Comparison of ENCODE assay signal across 1 cellular context in genomic region chr20:35739294-35740163, GRCh38.
TF ChIP-seq lines count a peak whose summit lies in the region.

No MANE protein-coding gene starts in this region.

TF ChIP-seq in GM12878, 131 proteins besides CTCF, POLR2A, EP300 and RAD21 (continued from another document):
- peak in 1 of 2 experiments; percentile 12; a peak in 1 of 4 replicates for TF ChIP-seq IKZF2 (IDR thresholded peaks at IDR 0.05)
- TF ChIP-seq POU2F2 (IDR thresholded peaks at IDR 0.05; ENCODE audit: borderline replicate concordance, low read depth, low read length) = peak; percentile 81; the same call in 1 of the 3 replicates
- TF ChIP-seq IRF4 (IDR thresholded peaks at IDR 0.05; ENCODE audit: low read depth, low read length) = 0 out of 2 replicates have a peak, but pooled peaks have one; percentile 26
- TF ChIP-seq KAT2A (conservative IDR thresholded peaks at IDR 0.05; ENCODE audit: control insufficient read depth, low read depth, low read length) = no peak
- TF ChIP-seq, protein P1, sequence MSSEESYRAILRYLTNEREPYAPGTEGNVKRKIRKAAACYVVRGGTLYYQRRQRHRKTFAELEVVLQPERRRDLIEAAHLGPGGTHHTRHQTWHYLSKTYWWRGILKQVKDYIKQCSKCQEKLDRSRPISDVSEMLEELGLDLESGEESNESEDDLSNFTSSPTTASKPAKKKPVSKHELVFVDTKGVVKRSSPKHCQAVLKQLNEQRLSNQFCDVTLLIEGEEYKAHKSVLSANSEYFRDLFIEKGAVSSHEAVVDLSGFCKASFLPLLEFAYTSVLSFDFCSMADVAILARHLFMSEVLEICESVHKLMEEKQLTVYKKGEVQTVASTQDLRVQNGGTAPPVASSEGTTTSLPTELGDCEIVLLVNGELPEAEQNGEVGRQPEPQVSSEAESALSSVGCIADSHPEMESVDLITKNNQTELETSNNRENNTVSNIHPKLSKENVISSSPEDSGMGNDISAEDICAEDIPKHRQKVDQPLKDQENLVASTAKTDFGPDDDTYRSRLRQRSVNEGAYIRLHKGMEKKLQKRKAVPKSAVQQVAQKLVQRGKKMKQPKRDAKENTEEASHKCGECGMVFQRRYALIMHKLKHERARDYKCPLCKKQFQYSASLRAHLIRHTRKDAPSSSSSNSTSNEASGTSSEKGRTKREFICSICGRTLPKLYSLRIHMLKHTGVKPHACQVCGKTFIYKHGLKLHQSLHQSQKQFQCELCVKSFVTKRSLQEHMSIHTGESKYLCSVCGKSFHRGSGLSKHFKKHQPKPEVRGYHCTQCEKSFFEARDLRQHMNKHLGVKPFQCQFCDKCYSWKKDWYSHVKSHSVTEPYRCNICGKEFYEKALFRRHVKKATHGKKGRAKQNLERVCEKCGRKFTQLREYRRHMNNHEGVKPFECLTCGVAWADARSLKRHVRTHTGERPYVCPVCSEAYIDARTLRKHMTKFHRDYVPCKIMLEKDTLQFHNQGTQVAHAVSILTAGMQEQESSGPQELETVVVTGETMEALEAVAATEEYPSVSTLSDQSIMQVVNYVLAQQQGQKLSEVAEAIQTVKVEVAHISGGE (CRISPR knock-in tag; IDR thresholded peaks at IDR 0.05) = no peak
- TF ChIP-seq, protein P2, sequence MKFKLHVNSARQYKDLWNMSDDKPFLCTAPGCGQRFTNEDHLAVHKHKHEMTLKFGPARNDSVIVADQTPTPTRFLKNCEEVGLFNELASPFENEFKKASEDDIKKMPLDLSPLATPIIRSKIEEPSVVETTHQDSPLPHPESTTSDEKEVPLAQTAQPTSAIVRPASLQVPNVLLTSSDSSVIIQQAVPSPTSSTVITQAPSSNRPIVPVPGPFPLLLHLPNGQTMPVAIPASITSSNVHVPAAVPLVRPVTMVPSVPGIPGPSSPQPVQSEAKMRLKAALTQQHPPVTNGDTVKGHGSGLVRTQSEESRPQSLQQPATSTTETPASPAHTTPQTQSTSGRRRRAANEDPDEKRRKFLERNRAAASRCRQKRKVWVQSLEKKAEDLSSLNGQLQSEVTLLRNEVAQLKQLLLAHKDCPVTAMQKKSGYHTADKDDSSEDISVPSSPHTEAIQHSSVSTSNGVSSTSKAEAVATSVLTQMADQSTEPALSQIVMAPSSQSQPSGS (IDR thresholded peaks at IDR 0.05; ENCODE audit: low read length) = no peak
- TF ChIP-seq POLR2AphosphoS5 (IDR thresholded peaks at IDR 0.05; ENCODE audit: low read length) = peak; percentile 63; the same call in 1 of the 2 replicates
- TF ChIP-seq GATAD2B (conservative IDR thresholded peaks at IDR 0.05; ENCODE audit: low read depth) = no peak
- TF ChIP-seq, protein P3, sequence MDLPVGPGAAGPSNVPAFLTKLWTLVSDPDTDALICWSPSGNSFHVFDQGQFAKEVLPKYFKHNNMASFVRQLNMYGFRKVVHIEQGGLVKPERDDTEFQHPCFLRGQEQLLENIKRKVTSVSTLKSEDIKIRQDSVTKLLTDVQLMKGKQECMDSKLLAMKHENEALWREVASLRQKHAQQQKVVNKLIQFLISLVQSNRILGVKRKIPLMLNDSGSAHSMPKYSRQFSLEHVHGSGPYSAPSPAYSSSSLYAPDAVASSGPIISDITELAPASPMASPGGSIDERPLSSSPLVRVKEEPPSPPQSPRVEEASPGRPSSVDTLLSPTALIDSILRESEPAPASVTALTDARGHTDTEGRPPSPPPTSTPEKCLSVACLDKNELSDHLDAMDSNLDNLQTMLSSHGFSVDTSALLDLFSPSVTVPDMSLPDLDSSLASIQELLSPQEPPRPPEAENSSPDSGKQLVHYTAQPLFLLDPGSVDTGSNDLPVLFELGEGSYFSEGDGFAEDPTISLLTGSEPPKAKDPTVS (IDR thresholded peaks at IDR 0.05; ENCODE audit: low read depth, low read length) = no peak
TF ChIP-seq in GM12878: peak in this region for 6.
